Comparison of ENCODE assay signal across 13 cellular contexts in the genomic region with DNA sequence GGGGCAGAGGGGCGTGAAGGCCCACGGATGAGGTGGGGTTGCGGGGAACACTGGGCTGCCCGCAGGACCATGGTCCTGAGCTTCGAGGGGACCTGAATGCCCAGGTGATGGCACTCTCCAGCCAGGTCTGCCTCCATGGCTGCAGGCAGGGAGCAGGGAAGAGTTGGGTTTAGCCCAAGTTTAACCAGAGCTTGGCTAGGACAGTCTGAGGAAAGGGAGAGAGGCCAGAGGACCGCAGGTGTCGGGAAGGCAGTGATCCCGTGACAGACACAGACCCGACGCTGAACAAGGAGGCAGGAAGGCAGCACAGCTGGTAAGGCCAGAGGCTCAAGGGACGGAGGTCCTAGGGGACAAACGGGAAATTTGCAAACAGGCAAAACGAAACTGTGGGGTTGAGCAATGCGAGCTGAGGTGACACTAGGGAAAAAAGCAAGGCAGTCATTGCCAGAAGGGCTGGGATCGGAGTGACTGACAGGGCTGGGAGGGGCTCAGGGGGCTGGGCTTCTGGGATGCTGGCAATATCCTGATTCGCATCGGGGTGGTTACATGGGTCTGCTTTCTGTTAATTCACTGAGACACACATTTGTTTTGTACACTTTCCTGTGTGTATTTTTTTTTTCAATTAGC. TPM values are rescaled to one million over a fixed set of nuclear protein-coding genes. Genes with fewer than 3 reads are reported as not detected.
"Had no signal": no experiment of that assay in that cellular context is flagged by ENCODE, and none has a peak within 500 bp of the region (broad histone marks: within the 10 kb centered on the region; RNA-seq: fewer than 3 reads in every experiment).

No MANE protein-coding gene starts in this region.

- H3K4me1 Mint-ChIP-seq: memory B cell had no signal

- H3K4me3 ChIP-seq: pancreas, smooth muscle cell, tibial artery had no signal

- DNase-seq: activated CD4-positive, CD25-positive, alpha-beta regulatory T cell; activated effector memory CD4-positive, alpha-beta T cell treated with anti-CD3 and anti-CD28 coated beads, Interleukin-2, amount 50 U/mL, for 16 hours; activated T-cell treated with anti-CD3 and anti-CD28 coated beads, Interleukin-2, amount 50 U/mL, for 1 hour; brain microvascular endothelial cell; foreskin melanocyte; left cardiac atrium; pancreas; retina; T-helper 17 cell; tibial artery had no signal

- H3K4me2 ChIP-seq: smooth muscle cell had no signal

- H3K9me3 Mint-ChIP-seq: activated naive CD4-positive, alpha-beta T cell treated with anti-CD3 and anti-CD28 coated beads, Interleukin-2, amount 50 U/mL, for 72 hours; memory B cell had no signal

- H3K27ac ChIP-seq: brain microvascular endothelial cell, pancreas, tibial artery had no signal

- H3K27me3 ChIP-seq: brain microvascular endothelial cell, pancreas, tibial artery had no signal

- H3K4me1 ChIP-seq: pancreas, tibial artery had no signal

- H3K27ac Mint-ChIP-seq: memory B cell, T-helper 17 cell had no signal

- H3K9me3 ChIP-seq: pancreas, tibial artery had no signal

- H3K27me3 Mint-ChIP-seq: memory B cell, T-helper 17 cell had no signal

- H3K4me3 Mint-ChIP-seq: memory B cell, T-helper 17 cell had no signal

RNA-seq across cellular contexts. Expression of a gene that starts 33.7 kb away (rescaled TPM):
- total RNA-seq: activated naive CD4-positive, alpha-beta T cell treated with anti-CD3 and anti-CD28 coated beads, Interleukin-2, amount 50 U/mL, for 72 hours; left cardiac atrium; smooth muscle cell; T-helper 17 cell had no signal
